Comparison of ENCODE assay signal across 22 cellular contexts in the genomic region with DNA sequence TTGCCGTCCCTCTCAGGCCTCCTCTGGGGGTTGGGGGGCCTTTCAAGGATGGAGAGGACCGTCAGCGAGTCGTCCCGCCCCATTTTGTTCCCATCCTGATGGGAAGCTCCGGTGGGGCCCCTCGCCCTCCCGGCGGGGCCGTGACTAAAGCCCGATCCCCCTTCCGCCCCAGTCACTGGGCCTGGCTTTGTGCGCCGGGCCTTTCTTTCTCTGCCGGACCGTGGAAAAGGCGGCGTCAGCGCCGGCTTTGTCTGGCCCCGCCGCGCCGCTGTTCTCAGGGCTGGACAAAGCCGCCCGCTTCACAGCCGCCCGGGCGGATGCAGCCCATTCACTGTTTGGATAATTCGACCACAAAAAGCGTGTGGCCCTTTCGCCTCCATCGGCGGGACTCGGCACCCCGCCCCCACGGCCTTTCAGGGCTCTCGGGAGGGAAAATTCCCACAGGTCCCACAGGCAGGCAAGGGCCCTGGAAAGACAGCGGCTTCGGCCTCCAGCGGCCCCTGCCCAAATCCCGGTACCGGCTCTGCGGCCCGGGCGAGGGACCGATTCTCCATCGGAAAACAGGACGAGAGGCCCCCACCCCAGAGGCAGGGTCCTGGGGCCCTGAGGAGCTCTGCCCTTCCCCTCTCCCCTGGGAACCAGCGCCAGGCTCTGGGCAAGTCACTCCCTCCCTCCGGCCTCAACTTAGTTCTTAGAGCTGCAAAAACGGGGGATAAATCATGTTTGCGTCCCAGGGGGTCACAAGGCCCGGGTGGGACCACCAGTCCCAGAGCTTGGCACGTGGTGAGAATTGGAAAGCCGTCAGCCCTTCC.
DNase-seq lines count a peak whose midpoint lies in the region; ATAC-seq and TF ChIP-seq lines count a peak whose summit lies in the region.
"Had no signal": no experiment of that assay in that cellular context is flagged by ENCODE, and none has a peak within 500 bp of the region (broad histone marks: within the 10 kb centered on the region; RNA-seq: fewer than 3 reads in every experiment).

No MANE protein-coding gene starts in this region.

- H3K27me3 ChIP-seq in GM23248 (replicated peaks; ENCODE audit: insufficient read depth) (peaks cover 12% of the 10 kb centered on the region; the same call in 1 of the 2 replicates), right cardiac atrium (ENCODE audit: control insufficient read depth, insufficient read depth) (no peaks in the 10 kb centered on the region), parathyroid adenoma (ENCODE audit: control insufficient read depth, insufficient read depth, low read length) (no peaks in the 10 kb centered on the region), tibial artery (peaks cover 0 to 87% of the 10 kb centered on the region in 2 donors)
- no peaks in the 10 kb centered on the region for H3K27me3 ChIP-seq in naive thymus-derived CD4-positive, alpha-beta T cell (ENCODE audit: control insufficient read depth in 2 of 2, insufficient read depth in 2 of 2, low read length in 2 of 2)
- H3K27me3 ChIP-seq: SJCRH30 had no signal

- intact Hi-C loops in right cardiac atrium (cut with DNase I) (no loop called here), tibial artery (cut with DNase I; ENCODE audit: low total_unique reads) (no loop called here)
- intact Hi-C loops in naive thymus-derived CD4-positive, alpha-beta T cell (cut with micrococcal nuclease), result no loop called here

- H3K9me2 ChIP-seq in GM23248 (ENCODE audit: insufficient read depth), result no peaks in the 10 kb centered on the region

- POLR2A ChIA-PET in naive thymus-derived CD4-positive, alpha-beta T cell (lab: Charles Lee), result no interaction called here

- peak overlapping the region in 3 of 5 experiments; percentile 12 to 27 (median 26) for H3K4me3 Mint-ChIP-seq in brain
- no peak overlapping the region for H3K4me3 Mint-ChIP-seq in naive thymus-derived CD4-positive, alpha-beta T cell
- H3K4me3 Mint-ChIP-seq: activated naive CD4-positive, alpha-beta T cell treated with anti-CD3 and anti-CD28 coated beads, Interleukin-2, amount 10 ng/mL, durations not matched to agents 7 days and 5 days; naive thymus-derived CD8-positive, alpha-beta T cell had no signal

- in situ Hi-C loops in GM23248 (cut with MboI), result no loop called here

- DNase-seq in GM23248 (peak; percentile 32), right cardiac atrium (peak in 2 of 3 donors; percentile 38 to 47), tibial artery (no peak), NCI-H128 (lab: John Stamatoyannopoulos, UW; ENCODE audit: unreplicated experiment) (no peak)
- no peak for DNase-seq in naive thymus-derived CD4-positive, alpha-beta T cell
- DNase-seq: activated CD4-positive, alpha-beta T cell treated with anti-CD3 and anti-CD28 coated beads for 4 hours; activated CD8-positive, alpha-beta memory T cell treated with anti-CD3 and anti-CD28 coated beads, Interleukin-2, amount 50 U/mL, for 4 hours; activated naive CD4-positive, alpha-beta T cell treated with anti-CD3 and anti-CD28 coated beads, Interleukin-2, amount 10 ng/mL, durations not matched to agents 7 days and 5 days; GDM1; GOT3; Karpas-422; left colon; NCI-H1436; NCI-H446; SJCRH30; stimulated activated CD4-positive, alpha-beta T cell treated with anti-CD3 and anti-CD28 coated beads, Interleukin-2, amount 100 ng/mL, for 24 hours; T-helper 9 cell had no signal

- peaks cover 0 to 4% (median 0%) of the 10 kb centered on the region in 5 experiments for H3K9me3 Mint-ChIP-seq in brain
- H3K9me3 Mint-ChIP-seq in naive thymus-derived CD4-positive, alpha-beta T cell, result peaks cover 0 to 3% (median 0%) of the 10 kb centered on the region in 11 donors
- H3K9me3 Mint-ChIP-seq: activated naive CD4-positive, alpha-beta T cell treated with anti-CD3 and anti-CD28 coated beads, Interleukin-2, amount 10 ng/mL, durations not matched to agents 7 days and 5 days; naive thymus-derived CD8-positive, alpha-beta T cell had no signal

- H3K27ac ChIP-seq in GM23248, result no peak overlapping the region
- H3K27ac ChIP-seq in right cardiac atrium (ENCODE audit: low read length), result no peak overlapping the region
- H3K27ac ChIP-seq in parathyroid adenoma, result no peak overlapping the region
- no peak overlapping the region for H3K27ac ChIP-seq in tibial artery
- H3K27ac ChIP-seq in naive thymus-derived CD4-positive, alpha-beta T cell (ENCODE audit: low read depth, low read length), result no peak overlapping the region
- H3K27ac ChIP-seq: SJCRH30 had no signal

- H3K4me1 ChIP-seq in GM23248 (ENCODE audit: insufficient read depth) (no peaks in the 10 kb centered on the region), right cardiac atrium (ENCODE audit: control insufficient read depth, insufficient read depth, low read length) (no peaks in the 10 kb centered on the region), parathyroid adenoma (no peaks in the 10 kb centered on the region), tibial artery (peaks cover 0 to 7% (median 3%) of the 10 kb centered on the region in 4 donors)
- no peaks in the 10 kb centered on the region for H3K4me1 ChIP-seq in naive thymus-derived CD4-positive, alpha-beta T cell (ENCODE audit: control insufficient read depth in 2 of 2, insufficient read depth in 2 of 2, low read length in 2 of 2)
- H3K4me1 ChIP-seq: Caco-2, SJCRH30 had no signal

- H3K27me3 Mint-ChIP-seq in brain, result peaks cover 4% of the 10 kb centered on the region
- H3K27me3 Mint-ChIP-seq in naive thymus-derived CD4-positive, alpha-beta T cell, result peaks cover 0 to 19% (median 14%) of the 10 kb centered on the region in 5 donors

- no peaks in the 10 kb centered on the region for H3K9me3 ChIP-seq in GM23248 (ENCODE audit: low read depth)
- H3K9me3 ChIP-seq in right cardiac atrium (ENCODE audit: control insufficient read depth, low read length), result no peaks in the 10 kb centered on the region
- no peaks in the 10 kb centered on the region for H3K9me3 ChIP-seq in parathyroid adenoma (ENCODE audit: control insufficient read depth, low read length)
- no peaks in the 10 kb centered on the region for H3K9me3 ChIP-seq in tibial artery
- H3K9me3 ChIP-seq in naive thymus-derived CD4-positive, alpha-beta T cell (ENCODE audit: control insufficient read depth in 2 of 3, low read length in 3 of 3), result no peaks in the 10 kb centered on the region
- H3K9me3 ChIP-seq: Caco-2, SJCRH30 had no signal

- H3K4me3 ChIP-seq in GM23248 (no peak overlapping the region), right cardiac atrium (ENCODE audit: low read length) (no peak overlapping the region), parathyroid adenoma (ENCODE audit: low read depth, low read length) (no peak overlapping the region), tibial artery (no peak overlapping the region)
- H3K4me3 ChIP-seq in naive thymus-derived CD4-positive, alpha-beta T cell (ENCODE audit: low read length), result no peak overlapping the region
- H3K4me3 ChIP-seq: SJCRH30 had no signal

- CTCF ChIA-PET in naive thymus-derived CD4-positive, alpha-beta T cell (lab: Charles Lee), result no interaction called here

- H3F3A ChIP-seq in GM23248 (ENCODE audit: insufficient read depth), result no peaks in the 10 kb centered on the region

- peaks cover 18% of the 10 kb centered on the region for H3K4me1 Mint-ChIP-seq in brain
- no peaks in the 10 kb centered on the region for H3K4me1 Mint-ChIP-seq in naive thymus-derived CD4-positive, alpha-beta T cell
- H3K4me1 Mint-ChIP-seq: activated naive CD4-positive, alpha-beta T cell treated with anti-CD3 and anti-CD28 coated beads, Interleukin-2, amount 10 ng/mL, durations not matched to agents 7 days and 5 days; naive thymus-derived CD8-positive, alpha-beta T cell had no signal

- no peaks in the 10 kb centered on the region for H3K36me3 Mint-ChIP-seq in brain
- peaks cover 0 to 8% (median 0%) of the 10 kb centered on the region in 5 donors for H3K36me3 Mint-ChIP-seq in naive thymus-derived CD4-positive, alpha-beta T cell
- H3K36me3 Mint-ChIP-seq: activated naive CD4-positive, alpha-beta T cell treated with anti-CD3 and anti-CD28 coated beads, Interleukin-2, amount 10 ng/mL, durations not matched to agents 7 days and 5 days; naive thymus-derived CD8-positive, alpha-beta T cell had no signal

- H3K9ac ChIP-seq in GM23248 (no peak overlapping the region), parathyroid adenoma (no peak overlapping the region)

- H3K4me2 ChIP-seq in GM23248 (ENCODE audit: unreplicated experiment) (no peak overlapping the region), parathyroid adenoma (ENCODE audit: low read length) (no peak overlapping the region)

- ATAC-seq in right cardiac atrium, result no peak
- ATAC-seq in naive thymus-derived CD4-positive, alpha-beta T cell, result no peak
- ATAC-seq in GM21737 (IDR thresholded peaks at IDR 0.05; ENCODE audit: unreplicated experiment), result no peak
- ATAC-seq: left colon; naive thymus-derived CD8-positive, alpha-beta T cell had no signal

- TF ChIP-seq CTCF in brain (conservative IDR thresholded peaks at IDR 0.05) (no peak), parathyroid adenoma (IDR thresholded peaks at IDR 0.05) (no peak), tibial artery (IDR thresholded peaks at IDR 0.05) (no peak)

- peak overlapping the region in 4 of 5 experiments; percentile 38 to 89 (median 68) for H3K27ac Mint-ChIP-seq in brain
- H3K27ac Mint-ChIP-seq in naive thymus-derived CD4-positive, alpha-beta T cell, result no peak overlapping the region
- H3K27ac Mint-ChIP-seq: activated naive CD4-positive, alpha-beta T cell treated with anti-CD3 and anti-CD28 coated beads, Interleukin-2, amount 10 ng/mL, durations not matched to agents 7 days and 5 days; naive thymus-derived CD8-positive, alpha-beta T cell had no signal

- H3K79me2 ChIP-seq in GM23248 (ENCODE audit: insufficient read depth) (no peaks in the 10 kb centered on the region), parathyroid adenoma (no peaks in the 10 kb centered on the region)

- H2AFZ ChIP-seq in GM23248, result no peak overlapping the region
- peak overlapping the region; percentile 53 for H2AFZ ChIP-seq in parathyroid adenoma

- no peaks in the 10 kb centered on the region for H3K36me3 ChIP-seq in GM23248 (ENCODE audit: low read depth)
- H3K36me3 ChIP-seq in parathyroid adenoma (ENCODE audit: control insufficient read depth, insufficient read depth, low read length), result no peaks in the 10 kb centered on the region
- no peaks in the 10 kb centered on the region for H3K36me3 ChIP-seq in tibial artery
- no peaks in the 10 kb centered on the region for H3K36me3 ChIP-seq in naive thymus-derived CD4-positive, alpha-beta T cell (ENCODE audit: control insufficient read depth in 2 of 3, insufficient read depth in 3 of 3, low read length in 3 of 3)
- H3K36me3 ChIP-seq: SJCRH30 had no signal

- no peaks in the 10 kb centered on the region for H4K20me1 ChIP-seq in GM23248 (ENCODE audit: insufficient read depth)

- WGBS in GM23248 (ENCODE audit: low coverage in 1 of 2, low lambda C conversion rate in 2 of 2, missing lambda C conversion rate in 2 of 2), 2 experiments, result 56 to 70% methylated on average over 54 to 56 of the region's 56 CpGs
- WGBS in right cardiac atrium, result 29% methylated on average over 56 of the region's 56 CpGs

Comparison
In these comparisons a context has a peak if more than half of its experiments do, and no peak if none do; other contexts are left out.
1. DNase-seq: peak in GM23248 (single experiment) and right cardiac atrium (2 of 3); none in tibial artery (0 of 2), naive thymus-derived CD4-positive, alpha-beta T cell (0 of 9) and NCI-H128 (single experiment).
2. H3K27ac Mint-ChIP-seq: peak in brain (4 of 5); none in naive thymus-derived CD4-positive, alpha-beta T cell (0 of 9).
3. H3K4me3 Mint-ChIP-seq: peak in brain (3 of 5); none in naive thymus-derived CD4-positive, alpha-beta T cell (0 of 10).